Comparison of ENCODE assay signal across 8 cellular contexts in the genomic region with DNA sequence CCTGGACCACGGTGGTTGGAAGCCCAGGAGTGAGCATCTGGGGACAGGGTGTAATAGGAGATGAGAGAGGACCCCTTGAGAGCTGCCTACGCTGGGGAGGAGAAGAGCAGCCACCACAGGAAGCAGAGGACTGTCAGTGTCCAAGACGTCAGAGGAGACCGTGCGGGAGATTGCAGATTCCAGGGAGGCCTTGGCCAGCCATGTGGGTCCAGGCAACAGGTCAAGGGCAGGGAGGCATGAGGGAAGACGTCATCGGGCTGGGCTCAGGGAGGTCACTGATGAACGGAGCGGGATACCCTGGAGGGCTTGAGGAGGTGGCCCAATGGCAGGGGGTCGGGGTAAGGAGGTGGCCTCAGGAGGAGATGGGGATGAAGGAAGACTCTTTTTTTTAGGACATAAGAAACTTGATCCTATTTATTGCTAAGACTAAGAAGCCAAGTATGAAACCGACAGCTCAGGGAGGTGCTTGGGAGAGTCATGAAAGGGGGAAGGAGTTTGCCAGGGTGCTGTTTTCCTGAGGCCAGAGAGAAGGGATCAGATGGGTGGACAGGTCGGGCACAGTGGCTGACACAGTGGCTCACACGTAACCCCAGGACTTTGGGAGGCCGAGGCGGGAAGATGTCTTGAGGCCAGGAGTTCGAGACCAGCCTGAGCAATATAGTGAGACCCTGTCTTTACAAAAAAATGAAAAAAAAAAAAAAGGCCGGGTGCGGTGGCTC. TPM values are rescaled to one million over a fixed set of nuclear protein-coding genes. Genes with fewer than 3 reads are reported as not detected.
DNase-seq lines count a peak whose midpoint lies in the region; ATAC-seq and TF ChIP-seq lines count a peak whose summit lies in the region.
"Not testable (repeated sequence)": the region's sequence is repeated elsewhere in the genome, so short reads cannot be mapped to it uniquely, and the experiment has no call there.

No MANE protein-coding gene starts in this region.

- H4K91ac ChIP-seq in IMR-90 (ENCODE audit: insufficient read depth, low read depth, low read length), result not testable (repeated sequence)
- H4K91ac ChIP-seq in mesenchymal stem cell (ENCODE audit: low read length) (peak overlapping the region; percentile 70), trophoblast cell (ENCODE audit: low read depth, low read length) (peak overlapping the region; percentile 4)

- H2AK5ac ChIP-seq in IMR-90 (ENCODE audit: low read depth, low read length), result peak overlapping the region; percentile 82
- not testable (repeated sequence) for H2AK5ac ChIP-seq in mesenchymal stem cell (ENCODE audit: low read length, severe bottlenecking); trophoblast cell (ENCODE audit: low read length)

- peaks cover 0 to 14% of the 10 kb centered on the region in 2 experiments; a peak in 3 of 4 replicates for H3K79me1 ChIP-seq in IMR-90 (ENCODE audit: low read depth in 1 of 2, low read length in 2 of 2)
- H3K79me1 ChIP-seq in mesenchymal stem cell (replicated peaks; ENCODE audit: low read length, poor library complexity, severe bottlenecking), result peaks cover 20% of the 10 kb centered on the region
- not testable (repeated sequence) for H3K79me1 ChIP-seq in trophoblast cell (ENCODE audit: low read length)

- H3K23ac ChIP-seq in IMR-90 (ENCODE audit: low read depth, low read length); mesenchymal stem cell (ENCODE audit: low read length in 2 of 2); trophoblast cell (ENCODE audit: low read length): not testable (repeated sequence)

- POLR2A ChIA-PET in IMR-90 (lab: Charles Lee; ENCODE audit: unreplicated experiment), result interaction anchor here (0.6 kb wide), 1 partner anchor 540 kb away, joined by 3 read pairs; no protein-coding TSS in a partner anchor

- peaks cover 43% of the 10 kb centered on the region for H4K20me1 ChIP-seq in IMR-90 (ENCODE audit: insufficient read depth, low read length)

- not testable (repeated sequence) for H3K14ac ChIP-seq in IMR-90 (replicated peaks; ENCODE audit: low read depth, low read length); trophoblast cell (ENCODE audit: low read length)
- peak overlapping the region in 1 of 2 experiments; percentile 1 for H3K14ac ChIP-seq in mesenchymal stem cell (ENCODE audit: low read length in 2 of 2)

- H3K9me3 ChIP-seq in IMR-90 (ENCODE audit: control insufficient read depth, insufficient read depth, low read length); adipocyte (ENCODE audit: control insufficient read depth, low read length); heart left ventricle; mesenchymal stem cell (ENCODE audit: control insufficient read depth, low read length); trophoblast cell (ENCODE audit: insufficient read depth, low read depth, low read length); testis: not testable (repeated sequence)

- H2AFZ ChIP-seq in IMR-90 (replicated peaks; ENCODE audit: low read length, poor library complexity); mesenchymal stem cell (ENCODE audit: low read depth, low read length); trophoblast cell (ENCODE audit: insufficient read depth, low read length, poor library complexity): not testable (repeated sequence)

- not testable (repeated sequence) for ATAC-seq in IMR-90 (ENCODE audit: low read depth)
- peak in 2 of 4 donors; percentile 15 to 31 for ATAC-seq in heart left ventricle

- not testable (repeated sequence) for H3K36me3 ChIP-seq in IMR-90 (ENCODE audit: control insufficient read depth, insufficient read depth, low read length); adipocyte (ENCODE audit: control insufficient read depth, insufficient read depth, low read length, severe bottlenecking); heart left ventricle; mesenchymal stem cell (ENCODE audit: control insufficient read depth in 1 of 2, insufficient read depth in 2 of 2, low read depth in 1 of 2, low read length in 2 of 2); trophoblast cell (ENCODE audit: control insufficient read depth in 1 of 2, insufficient read depth in 2 of 2, low read length in 2 of 2); testis (ENCODE audit: low read depth, missing control alignments)

- H3K27me3 ChIP-seq in IMR-90 (ENCODE audit: control insufficient read depth, insufficient read depth, low read length); adipocyte (replicated peaks; ENCODE audit: control insufficient read depth, insufficient read depth, low read length); heart left ventricle; trophoblast cell (ENCODE audit: insufficient read depth, low read length); testis: not testable (repeated sequence)
- H3K27me3 ChIP-seq in mesenchymal stem cell (ENCODE audit: control insufficient read depth in 1 of 2, insufficient read depth in 1 of 2, low read length in 2 of 2), result peaks cover 0 to 29% of the 10 kb centered on the region in 2 experiments

- not testable (repeated sequence) for TF ChIP-seq CTCF in IMR-90 (conservative IDR thresholded peaks at IDR 0.05; ENCODE audit: low read depth, low read length); choroid plexus epithelial cell (conservative IDR thresholded peaks at IDR 0.05; ENCODE audit: low read depth, low read length); heart left ventricle (IDR thresholded peaks at IDR 0.05); testis (IDR thresholded peaks at IDR 0.05)

- not testable (repeated sequence) for BruUV-seq in IMR-90 (replicated peaks; lab: Mats Ljungman, UMichigan)

- H3K9ac ChIP-seq in IMR-90 (ENCODE audit: low read depth, low read length); adipocyte (ENCODE audit: low read length); mesenchymal stem cell (ENCODE audit: low read length); trophoblast cell (ENCODE audit: low read length): not testable (repeated sequence)

- TF ChIP-seq RAD21 in IMR-90 (IDR thresholded peaks at IDR 0.05; ENCODE audit: low read length), result not testable (repeated sequence)

- WGBS in IMR-90 (ENCODE audit: extremely low coverage in 2 of 2, insufficient read length in 1 of 2), 2 experiments, result no CpG with 5 or more reads among the region's 18 CpGs
- WGBS in heart left ventricle, 4 donors, result 83 to 87% (median 83%) methylated on average over 17 to 18 of the region's 18 CpGs
- 72% methylated on average over 15 of the region's 18 CpGs for WGBS in mesenchymal stem cell
- WGBS in trophoblast cell (ENCODE audit: extremely low coverage, insufficient coverage, insufficient read length), result no CpG with 5 or more reads among the region's 18 CpGs
- WGBS in testis, 2 donors, result 65 to 70% methylated on average over 18 of the region's 18 CpGs

- in situ Hi-C loops in ACHN (cut with HindIII; ENCODE audit: low pct_ligation_motif_present, low pct_unique_long_range_greater_than_20kb, low sequenced_read_pairs); IMR-90 (cut with MboI; ENCODE audit: low sequenced_read_pairs): not testable (repeated sequence)

- H3K79me2 ChIP-seq in trophoblast cell (ENCODE audit: control insufficient read depth, insufficient read depth, low read length, poor library complexity), result not testable (repeated sequence)

- not testable (repeated sequence) for H3K4me2 ChIP-seq in IMR-90 (ENCODE audit: low read depth, low read length); mesenchymal stem cell (ENCODE audit: low read length, poor library complexity, severe bottlenecking); trophoblast cell (ENCODE audit: low read length)

- H4K8ac ChIP-seq in IMR-90 (ENCODE audit: low read depth in 2 of 2, low read length in 2 of 2); trophoblast cell (ENCODE audit: low read depth, low read length): not testable (repeated sequence)
- H4K8ac ChIP-seq in mesenchymal stem cell (ENCODE audit: low read length), result peak overlapping the region; percentile 7

- not testable (repeated sequence) for H2BK20ac ChIP-seq in IMR-90 (ENCODE audit: low read depth, low read length)

- H2BK5ac ChIP-seq in IMR-90 (ENCODE audit: low read depth, low read length, poor library complexity, severe bottlenecking); mesenchymal stem cell (ENCODE audit: low read depth, low read length, poor library complexity, severe bottlenecking); trophoblast cell (ENCODE audit: low read depth, low read length, poor library complexity): not testable (repeated sequence)

- H3K56ac ChIP-seq in IMR-90 (ENCODE audit: extremely low read depth, insufficient read depth, low read length), result not testable (repeated sequence)

- H2BK15ac ChIP-seq in IMR-90 (ENCODE audit: low read depth, low read length), result peak overlapping the region; percentile 22; the same call in 1 of the 3 replicates
- H2BK15ac ChIP-seq in mesenchymal stem cell (ENCODE audit: low read depth, poor library complexity, severe bottlenecking), result peak overlapping the region; percentile 48

- H4K5ac ChIP-seq in IMR-90 (ENCODE audit: low read depth, low read length), result not testable (repeated sequence)

- CTCF ChIA-PET in IMR-90 (lab: Yijun Ruan, JAX), result not testable (repeated sequence)

- H3K18ac ChIP-seq in IMR-90 (ENCODE audit: low read depth, low read length) (peak overlapping the region; percentile 33; the same call in 1 of the 2 replicates), mesenchymal stem cell (ENCODE audit: low read depth in 1 of 2, low read length in 2 of 2) (peak overlapping the region; percentile 68 to 73)
- not testable (repeated sequence) for H3K18ac ChIP-seq in trophoblast cell (ENCODE audit: low read length)

- not testable (repeated sequence) for H3K4me3 ChIP-seq in IMR-90 (ENCODE audit: insufficient read depth, low read depth, low read length); adipocyte (ENCODE audit: low read length); choroid plexus epithelial cell (ENCODE audit: low read depth, low read length); heart left ventricle; mesenchymal stem cell (ENCODE audit: insufficient read depth in 1 of 2, low read depth in 1 of 2, low read length in 2 of 2); trophoblast cell (ENCODE audit: low read depth, low read length); testis

- H2BK12ac ChIP-seq in mesenchymal stem cell (ENCODE audit: low read length in 2 of 2), result peak overlapping the region; percentile 28 to 89
- not testable (repeated sequence) for H2BK12ac ChIP-seq in trophoblast cell (ENCODE audit: low read length)

- 0 out of 2 replicates have a peak overlapping the region, but pooled peaks have one; percentile 23 for H2BK120ac ChIP-seq in IMR-90 (ENCODE audit: low read depth, low read length)
- peak overlapping the region; percentile 88 for H2BK120ac ChIP-seq in mesenchymal stem cell (ENCODE audit: low read depth, low read length)
- not testable (repeated sequence) for H2BK120ac ChIP-seq in trophoblast cell (ENCODE audit: insufficient read depth, low read length, poor library complexity)

- not testable (repeated sequence) for H3K9me1 ChIP-seq in IMR-90 (ENCODE audit: insufficient read depth, low read length)

- H3K27ac ChIP-seq in IMR-90 (ENCODE audit: insufficient read depth, low read length); mesenchymal stem cell (ENCODE audit: low read length, poor library complexity, severe bottlenecking); trophoblast cell (ENCODE audit: low read depth, low read length): not testable (repeated sequence)
- H3K27ac ChIP-seq in heart left ventricle (peak overlapping the region in 8 of 12 donors; percentile 0 to 79 (median 62)), testis (peak overlapping the region; percentile 54 to 63)

- dilution Hi-C loops in IMR-90 (cut with HindIII; ENCODE audit: low sequenced_read_pairs, unreplicated experiment), result not testable (repeated sequence)

- H3K4me1 ChIP-seq in IMR-90 (ENCODE audit: control insufficient read depth, insufficient read depth, low read length) (peaks cover 13% of the 10 kb centered on the region), adipocyte (ENCODE audit: control insufficient read depth, insufficient read depth, low read length) (peaks cover 22% of the 10 kb centered on the region), heart left ventricle (peaks cover 0 to 28% (median 5%) of the 10 kb centered on the region in 12 donors), mesenchymal stem cell (ENCODE audit: control insufficient read depth, insufficient read depth, low read depth, low read length) (peaks cover 12% of the 10 kb centered on the region), trophoblast cell (ENCODE audit: control insufficient read depth in 1 of 2, insufficient read depth in 2 of 2, low read length in 2 of 2) (peaks cover 15% of the 10 kb centered on the region in 2 experiments), testis (peaks cover 14% of the 10 kb centered on the region)

- intact Hi-C loops in IMR-90 (cut with micrococcal nuclease); heart left ventricle (cut with DNase I); testis (cut with DNase I; ENCODE audit: low total_unique reads): not testable (repeated sequence)

- DNase-seq in ACHN (peak; percentile 17), adipocyte (ENCODE audit: low read depth) (peak; percentile 14), choroid plexus epithelial cell (ENCODE audit: low read depth) (peak; percentile 56), mesenchymal stem cell (peak; percentile 45), trophoblast cell (peak; percentile 85 to 87), testis (peak; percentile 72)
- DNase-seq in IMR-90, heart left ventricle: not testable (repeated sequence)

- TF ChIP-seq POLR2A in IMR-90 (IDR thresholded peaks at IDR 0.05; ENCODE audit: low read depth, low read length); heart left ventricle (IDR thresholded peaks at IDR 0.05); testis (IDR thresholded peaks at IDR 0.05): not testable (repeated sequence)

- not testable (repeated sequence) for H4K12ac ChIP-seq in trophoblast cell (ENCODE audit: low read depth, low read length)

- not testable (repeated sequence) for H2AK9ac ChIP-seq in IMR-90 (replicated peaks; ENCODE audit: low read depth, low read length, poor library complexity)

- H3K4ac ChIP-seq in IMR-90 (ENCODE audit: low read depth, low read length) (peak overlapping the region; percentile 61; the same call in 1 of the 2 replicates), mesenchymal stem cell (ENCODE audit: low read depth in 1 of 2, low read length in 2 of 2) (peak overlapping the region in 1 of 2 experiments; percentile 24)
- H3K4ac ChIP-seq in trophoblast cell (ENCODE audit: low read depth, low read length), result not testable (repeated sequence)

RNA-seq across cellular contexts. Expression of gene CASTOR2, which starts 30.5 kb away (rescaled TPM):
- total RNA-seq in IMR-90 (2012; rRNA removed), result 5.2 and 6.1 TPM in 2 replicates
- polyA plus RNA-seq in IMR-90 (2012; rRNA removed), result 8.0 and 10.1 TPM in 2 replicates
- polyA plus RNA-seq in IMR-90 (2012; cell fraction: cytosol; rRNA removed), result 0.96 and 8.5 TPM in 2 replicates
- polyA plus RNA-seq in IMR-90 (2012; cell fraction: nucleus; rRNA removed; ENCODE audit: low replicate concordance), result 4.6 and 7.4 TPM in 2 replicates
- total RNA-seq in heart left ventricle, result 100 to 1,000 TPM in 1 of 9 donors, 10 to 100 TPM in 8; 19.2 to 180 (median 29.1) TPM
- polyA plus RNA-seq in heart left ventricle, result 10 to 100 TPM in 1 of 2 donors, 1 to 10 TPM in 1; 9.6 to 11.1 TPM
- polyA plus RNA-seq in mesenchymal stem cell (2013, experiment 1 of 2), result 5.7 TPM
- polyA plus RNA-seq in mesenchymal stem cell (2013, experiment 2 of 2), result 4.8 TPM
- polyA plus RNA-seq in trophoblast cell (2013), result 8.0 and 8.9 TPM in 2 replicates
- total RNA-seq in testis, result 10 to 100 TPM; 35.0 to 38.2 TPM
- polyA plus RNA-seq in testis (ENCODE audit: insufficient read depth, low read depth, low replicate concordance), result 8.1 TPM
